ENCODE assay signal across 16 cellular contexts in the genomic region with DNA sequence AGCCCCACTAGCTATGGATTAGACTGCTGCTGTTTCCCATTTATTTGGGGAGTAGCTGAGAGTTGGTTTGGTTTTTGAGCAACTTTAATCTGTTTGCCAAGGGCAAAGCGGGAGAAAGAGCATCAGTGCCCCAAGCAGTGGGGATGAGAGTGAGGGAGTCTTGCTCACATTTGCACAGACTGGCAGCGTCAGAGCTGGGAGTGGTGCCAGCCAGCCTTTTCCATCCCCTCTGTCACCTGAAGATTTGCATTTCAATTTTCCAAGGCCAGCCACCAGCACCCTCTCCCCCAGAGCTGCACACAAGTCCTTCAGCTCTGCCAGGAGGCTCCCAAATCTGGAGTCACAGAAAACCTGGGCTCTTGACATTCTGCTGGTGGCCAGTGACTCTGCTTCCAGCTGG. TPM values are rescaled to one million over a fixed set of nuclear protein-coding genes. Genes with fewer than 3 reads are reported as not detected.
DNase-seq lines count a peak whose midpoint lies in the region; ATAC-seq and TF ChIP-seq lines count a peak whose summit lies in the region.
"Had no signal": no experiment of that assay in that cellular context is flagged by ENCODE, and none has a peak within 500 bp of the region (broad histone marks: within the 10 kb centered on the region; RNA-seq: fewer than 3 reads in every experiment).

No MANE protein-coding gene starts in this region.

- H3K4me2 ChIP-seq in PC-3 (ENCODE audit: low read length) (no peak overlapping the region), neural progenitor cell (no peak overlapping the region)
- H3K4me2 ChIP-seq: BLaER1 had no signal

- no peak for TF ChIP-seq CTCF in CD14-positive monocyte (IDR thresholded peaks at IDR 0.05)
- TF ChIP-seq CTCF in PC-3 (conservative IDR thresholded peaks at IDR 0.05; ENCODE audit: low read depth, low read length), result no peak
- no peak for TF ChIP-seq CTCF in foreskin keratinocyte (conservative IDR thresholded peaks at IDR 0.05)
- TF ChIP-seq CTCF in neural progenitor cell (IDR thresholded peaks at IDR 0.05), result no peak

- H3K27ac Mint-ChIP-seq in CD14-positive monocyte (peak overlapping the region in 2 of 7 donors; percentile 28 to 33), neural progenitor cell (no peak overlapping the region)

- H3K9me2 ChIP-seq in PC-3 (replicated peaks; ENCODE audit: low read length), result no peaks in the 10 kb centered on the region

- H3K4me3 Mint-ChIP-seq in CD14-positive monocyte, result no peak overlapping the region
- H3K4me3 Mint-ChIP-seq in neural progenitor cell, result no peak overlapping the region

- no peaks in the 10 kb centered on the region for H4K20me1 ChIP-seq in PC-3 (ENCODE audit: low read length)
- no peaks in the 10 kb centered on the region for H4K20me1 ChIP-seq in neural progenitor cell (ENCODE audit: low read depth)
- H4K20me1 ChIP-seq: BLaER1 had no signal

- CTCF ChIA-PET in PC-3 (lab: Charles Lee), result no interaction called here

- no peak for ATAC-seq in PC-3
- peak; percentile 40 for ATAC-seq in left ventricle myocardium superior
- no peak for ATAC-seq in foreskin keratinocyte
- ATAC-seq in HG02678 (IDR thresholded peaks at IDR 0.05; ENCODE audit: unreplicated experiment), result no peak
- ATAC-seq: K562 had no signal

- H3K27me3 ChIP-seq in PC-3 (ENCODE audit: low read length), result no peaks in the 10 kb centered on the region
- no peaks in the 10 kb centered on the region for H3K27me3 ChIP-seq in foreskin keratinocyte
- H3K27me3 ChIP-seq in neural progenitor cell, result no peaks in the 10 kb centered on the region
- H3K27me3 ChIP-seq: BLaER1, SJCRH30 had no signal

- H3K27ac ChIP-seq in PC-3 (ENCODE audit: low read length) (no peak overlapping the region), foreskin keratinocyte (no peak overlapping the region), neural progenitor cell (no peak overlapping the region)
- H3K27ac ChIP-seq: BLaER1, HL-60, SJCRH30 had no signal

- H3K9ac ChIP-seq in PC-3 (ENCODE audit: low read length) (no peak overlapping the region), neural progenitor cell (no peak overlapping the region)
- H3K9ac ChIP-seq: BLaER1 had no signal

- peaks cover 70% of the 10 kb centered on the region for H3K4me1 ChIP-seq in PC-3 (ENCODE audit: insufficient read depth, low read length)
- H3K4me1 ChIP-seq in foreskin keratinocyte, result no peaks in the 10 kb centered on the region
- H3K4me1 ChIP-seq in neural progenitor cell, result no peaks in the 10 kb centered on the region

- H3K27me3 Mint-ChIP-seq in CD14-positive monocyte (ENCODE audit: low read depth in 3 of 3) (peaks cover 0 to 7% (median 0%) of the 10 kb centered on the region in 3 donors), neural progenitor cell (ENCODE audit: insufficient read depth, low read depth) (peaks cover 5% of the 10 kb centered on the region)

- no peaks in the 10 kb centered on the region for H3F3A ChIP-seq in PC-3 (ENCODE audit: low read length, unreplicated experiment)
- no peaks in the 10 kb centered on the region for H3F3A ChIP-seq in neural progenitor cell (ENCODE audit: low read depth)

- no peaks in the 10 kb centered on the region for H3K9me3 ChIP-seq in PC-3 (ENCODE audit: low read length)
- H3K9me3 ChIP-seq in neural progenitor cell (ENCODE audit: low read depth), result no peaks in the 10 kb centered on the region
- H3K9me3 ChIP-seq: BLaER1, SJCRH30 had no signal

- POLR2A ChIA-PET in PC-3 (lab: Charles Lee; ENCODE audit: unreplicated experiment), result no interaction called here

- H3K79me2 ChIP-seq in PC-3 (ENCODE audit: low read length) (no peaks in the 10 kb centered on the region), neural progenitor cell (ENCODE audit: low read depth) (no peaks in the 10 kb centered on the region)

- no peak overlapping the region for H2AFZ ChIP-seq in PC-3 (ENCODE audit: low read length)
- H2AFZ ChIP-seq in neural progenitor cell (replicated peaks), result no peak overlapping the region

- H3K4me1 Mint-ChIP-seq in CD14-positive monocyte (no peaks in the 10 kb centered on the region), neural progenitor cell (peaks cover 10% of the 10 kb centered on the region)

- H3K36me3 ChIP-seq in PC-3 (ENCODE audit: low read depth, low read length) (peaks cover 8% of the 10 kb centered on the region; the same call in 1 of the 2 replicates), neural progenitor cell (no peaks in the 10 kb centered on the region)
- H3K36me3 ChIP-seq: BLaER1, SJCRH30 had no signal

- H3K9me3 Mint-ChIP-seq in CD14-positive monocyte (no peaks in the 10 kb centered on the region), neural progenitor cell (no peaks in the 10 kb centered on the region)

- DNase-seq in CD14-positive monocyte (ENCODE audit: low spot score) (peak; percentile 34), M059J (ENCODE audit: low read depth) (peak; percentile 30), PC-3 (peak; percentile 51), left ventricle myocardium superior (peak; percentile 49), foreskin keratinocyte (no peak), neural progenitor cell (ENCODE audit: low spot score) (no peak)
- DNase-seq: DMS153, EL, NCI-H1930, NCI-H748 treated with DMSO at 0.1 percent for 48 hours, SJCRH30, SW 1271 had no signal

- H3K36me3 Mint-ChIP-seq in CD14-positive monocyte (peaks cover 78 to 85% of the 10 kb centered on the region in 2 donors), neural progenitor cell (no peaks in the 10 kb centered on the region)

- H3K4me3 ChIP-seq in PC-3 (ENCODE audit: low read length) (no peak overlapping the region), neural progenitor cell (no peak overlapping the region)
- H3K4me3 ChIP-seq: BLaER1, K562, SJCRH30 had no signal

- intact Hi-C loops in CD14-positive monocyte (cut with micrococcal nuclease), result no loop called here
- intact Hi-C loops in PC-3 (cut with micrococcal nuclease), result no loop called here
- intact Hi-C loops in left ventricle myocardium superior (cut with micrococcal nuclease), result no loop called here

- BruUV-seq in PC-3 (replicated peaks; lab: Mats Ljungman, UMichigan), result no TSS peak

RNA-seq across cellular contexts. Expression of a gene that starts 21.0 kb away (rescaled TPM):
- polyA plus RNA-seq in CD14-positive monocyte (10 to 100 TPM; 13.7 to 20.0 TPM), foreskin keratinocyte (6.3 and 6.4 TPM in 2 replicates)
- total RNA-seq in M059J (2014; rRNA removed; shearing (Covaris generic)), result 17.4 and 18.0 TPM in 2 replicates
- total RNA-seq in PC-3 (2014; rRNA removed) (13.0 and 14.9 TPM in 2 replicates), left ventricle myocardium superior (14.9 TPM), foreskin keratinocyte (13.5 and 15.2 TPM in 2 replicates), neural progenitor cell (ENCODE audit: low replicate concordance) (30.6 and 34.0 TPM in 2 replicates)

RNA-seq across cellular contexts. Expression of a gene that starts 25.4 kb away (rescaled TPM):
- polyA plus RNA-seq in CD14-positive monocyte (10 to 100 TPM in 1 of 2 donors, 1 to 10 TPM in 1; 7.0 to 18.4 TPM), foreskin keratinocyte (1.1 and 1.3 TPM in 2 replicates)
- 10.1 and 11.3 TPM in 2 replicates for total RNA-seq in M059J (2014; rRNA removed; shearing (Covaris generic))
- total RNA-seq in PC-3 (2014; rRNA removed) (14.3 and 18.5 TPM in 2 replicates), left ventricle myocardium superior (18.3 TPM), foreskin keratinocyte (1.2 and 1.4 TPM in 2 replicates), neural progenitor cell (ENCODE audit: low replicate concordance) (1.7 and 4.4 TPM in 2 replicates)

Comparison
In these comparisons a context has a peak if more than half of its experiments do, and no peak if none do; other contexts are left out.
1. DNase-seq: peak in CD14-positive monocyte (single experiment), M059J (single experiment), PC-3 (single experiment) and left ventricle myocardium superior (single experiment); none in foreskin keratinocyte (0 of 2) and neural progenitor cell (single experiment).